In the genomic region with DNA sequence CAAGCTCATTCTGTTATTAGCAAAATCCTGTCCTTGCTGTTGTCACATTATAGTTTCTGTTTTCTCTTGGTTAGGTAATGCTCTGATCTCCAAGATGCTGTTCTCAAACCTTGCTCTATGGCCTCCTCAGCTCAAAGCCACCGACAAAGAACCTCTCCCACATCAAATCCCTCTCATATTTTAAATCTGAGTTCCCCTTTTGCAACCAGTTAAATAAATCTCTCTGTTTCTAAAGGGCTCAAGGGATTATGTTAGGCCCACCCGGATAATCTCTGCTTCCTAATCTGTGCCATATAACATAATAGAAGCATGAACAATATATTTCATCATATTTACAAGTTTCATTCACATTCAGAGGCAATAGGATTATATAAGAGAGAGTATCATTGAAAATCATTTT, we compare ENCODE assay signal across 10 cellular contexts.
"Had no signal": no experiment of that assay in that cellular context is flagged by ENCODE, and none has a peak within 500 bp of the region (broad histone marks: within the 10 kb centered on the region; RNA-seq: fewer than 3 reads in every experiment).

No MANE protein-coding gene starts in this region.

- H3K4me3 ChIP-seq: GM23338 had no signal

- ATAC-seq: GM23338, HCT116, HepG2 had no signal

- FAIRE-seq: H1, H54, HepG2 had no signal

- DNase-seq: H9, HFFc6, KBM-7 had no signal

- H3K27ac ChIP-seq: HL-60, KMS-11 had no signal
